In genomic region chr17:76911299-76912007, GRCh38 we compare ENCODE assay signal across 16 cellular contexts.
DNase-seq lines count a peak whose midpoint lies in the region; ATAC-seq lines count a peak whose summit lies in the region.
"Had no signal": no experiment of that assay in that cellular context is flagged by ENCODE, and none has a peak within 500 bp of the region (broad histone marks: within the 10 kb centered on the region; RNA-seq: fewer than 3 reads in every experiment).

No MANE protein-coding gene starts in this region.

- no peaks in the 10 kb centered on the region for H3K27me3 ChIP-seq in BLaER1

- ATAC-seq in stimulated activated naive CD8-positive, alpha-beta T cell treated with anti-CD3 and anti-CD28 coated beads, Interleukin-15, Interleukin-2, amounts not matched to agents 100 U/mL and 50 U/mL, for 24 hours: no peak
- ATAC-seq: activated naive CD4-positive, alpha-beta T cell treated with anti-CD3 and anti-CD28 coated beads, Interleukin-2, amount 50 U/mL, for 72 hours; left ventricle myocardium superior had no signal

- no peak overlapping the region for H3K4me3 ChIP-seq in BLaER1
- H3K4me3 ChIP-seq: sigmoid colon had no signal

- peaks cover 29% of the 10 kb centered on the region for H3K4me1 ChIP-seq in BLaER1
- H3K4me1 ChIP-seq: sigmoid colon had no signal

- DNase-seq in DMS79 treated with DMSO at 0.1 percent for 48 hours (lab: John Stamatoyannopoulos, UW) (peak; percentile 16), NCI-H345 (lab: John Stamatoyannopoulos, UW) (peak; percentile 84), astrocyte of the hippocampus (ENCODE audit: low read depth, low spot score) (peak; percentile 40), 8988T (no peak), NCI-H2196 treated with DMSO at 0.1 percent for 48 hours (lab: John Stamatoyannopoulos, UW; ENCODE audit: unreplicated experiment) (no peak)
- no peak for DNase-seq in stimulated activated naive CD8-positive, alpha-beta T cell treated with anti-CD3 and anti-CD28 coated beads, Interleukin-15, Interleukin-2, amounts not matched to agents 100 U/mL and 50 U/mL, for 24 hours
- DNase-seq: activated CD4-positive, alpha-beta T cell treated with anti-CD3 and anti-CD28 coated beads, Interleukin-2, amount 10 ng/mL, durations not matched to agents 24 days and 14 days; CD4-positive, alpha-beta memory T cell; effector CD4-positive, alpha-beta T cell; left ventricle myocardium superior; NCI-H2081; sigmoid colon; stimulated activated CD4-positive, alpha-beta T cell treated with anti-CD3 and anti-CD28 coated beads, Interleukin-15, amount 100 ng/mL, for 24 hours had no signal

- H3K27ac ChIP-seq in BLaER1: no peak overlapping the region
- H3K27ac ChIP-seq: KMS-11, sigmoid colon had no signal

- peaks cover 95% of the 10 kb centered on the region for H3K36me3 ChIP-seq in BLaER1
- H3K36me3 ChIP-seq: sigmoid colon had no signal

- no peak overlapping the region for H3K9ac ChIP-seq in BLaER1
- H3K9ac ChIP-seq: KMS-11 had no signal

- peaks cover 87% of the 10 kb centered on the region for H4K20me1 ChIP-seq in BLaER1

- no peaks in the 10 kb centered on the region for H3K9me3 ChIP-seq in BLaER1
- H3K9me3 ChIP-seq: sigmoid colon had no signal

- H3K4me2 ChIP-seq in BLaER1: peak overlapping the region; percentile 11; the same call in 1 of the 2 replicates
- H3K4me2 ChIP-seq: KMS-11 had no signal

Comparison
In these comparisons a context has a peak if more than half of its experiments do, and no peak if none do; other contexts are left out.
1. DNase-seq: peak in DMS79 treated with DMSO at 0.1 percent for 48 hours (single experiment), NCI-H345 (single experiment) and astrocyte of the hippocampus (single experiment); none in stimulated activated naive CD8-positive, alpha-beta T cell treated with anti-CD3 and anti-CD28 coated beads, Interleukin-15, Interleukin-2, amounts not matched to agents 100 U/mL and 50 U/mL, for 24 hours (single experiment), 8988T (single experiment) and NCI-H2196 treated with DMSO at 0.1 percent for 48 hours (single experiment).